ENCODE assay signal across 14 cellular contexts in the genomic region with DNA sequence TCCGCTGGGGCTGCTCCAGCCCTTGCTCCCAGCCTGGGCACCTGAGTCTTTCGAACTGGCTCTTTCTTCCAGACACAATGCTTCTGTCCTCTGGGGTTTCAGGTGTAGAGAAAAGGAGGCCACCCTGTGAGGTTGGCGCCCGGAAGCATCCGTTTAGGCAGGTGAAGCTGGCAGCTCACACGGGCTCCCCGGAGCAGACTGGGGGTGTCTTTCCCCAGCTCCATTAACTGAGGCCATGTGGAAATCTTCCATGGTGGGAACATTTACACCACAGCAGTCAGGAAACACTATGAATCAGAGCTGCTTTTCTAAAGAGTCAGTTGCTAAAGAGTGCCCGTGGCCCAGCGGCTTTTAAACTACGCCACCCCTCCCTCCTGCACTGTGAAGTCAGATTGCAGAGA.
"Had no signal": no experiment of that assay in that cellular context is flagged by ENCODE, and none has a peak within 500 bp of the region (broad histone marks: within the 10 kb centered on the region; RNA-seq: fewer than 3 reads in every experiment).

No MANE protein-coding gene starts in this region.

- H3K27ac Mint-ChIP-seq: activated CD8-positive, alpha-beta T cell treated with anti-CD3 and anti-CD28 coated beads for 36 hours; activated naive CD8-positive, alpha-beta T cell treated with anti-CD3 and anti-CD28 coated beads, Interleukin-2, amount 10 ng/mL, durations not matched to agents 7 days and 5 days; activated T-cell treated with anti-CD3 and anti-CD28 coated beads, Interleukin-2, amount 50 U/mL, for 72 hours; endodermal cell; naive thymus-derived CD8-positive, alpha-beta T cell; stimulated activated naive CD8-positive, alpha-beta T cell treated with anti-CD3 and anti-CD28 coated beads, Interleukin-15, Interleukin-2, amounts not matched to agents 100 ng/mL and 50 ng/mL, for 24 hours had no signal

- H3K27me3 Mint-ChIP-seq: activated CD8-positive, alpha-beta T cell treated with anti-CD3 and anti-CD28 coated beads for 36 hours; activated naive CD8-positive, alpha-beta T cell treated with anti-CD3 and anti-CD28 coated beads, Interleukin-2, amount 10 ng/mL, durations not matched to agents 7 days and 5 days; naive thymus-derived CD8-positive, alpha-beta T cell; stimulated activated naive CD8-positive, alpha-beta T cell treated with anti-CD3 and anti-CD28 coated beads, Interleukin-15, Interleukin-2, amounts not matched to agents 100 ng/mL and 50 ng/mL, for 24 hours had no signal

- H3K27ac ChIP-seq: testis, WERI-Rb-1 had no signal

- H3K4me1 ChIP-seq: testis had no signal

- H3K9me3 ChIP-seq: testis had no signal

- H3K4me3 Mint-ChIP-seq: activated CD8-positive, alpha-beta T cell treated with anti-CD3 and anti-CD28 coated beads for 36 hours; activated naive CD8-positive, alpha-beta T cell treated with anti-CD3 and anti-CD28 coated beads, Interleukin-2, amount 10 ng/mL, durations not matched to agents 7 days and 5 days; activated T-cell treated with anti-CD3 and anti-CD28 coated beads, Interleukin-2, amount 50 U/mL, for 72 hours; endodermal cell; naive thymus-derived CD8-positive, alpha-beta T cell; stimulated activated naive CD8-positive, alpha-beta T cell treated with anti-CD3 and anti-CD28 coated beads, Interleukin-15, Interleukin-2, amounts not matched to agents 100 ng/mL and 50 ng/mL, for 24 hours had no signal

- H3K36me3 ChIP-seq: WERI-Rb-1 had no signal

- DNase-seq: activated CD4-positive, alpha-beta T cell treated with anti-CD3 and anti-CD28 coated beads for 4 hours; activated CD8-positive, alpha-beta memory T cell treated with anti-CD3 and anti-CD28 coated beads, Interleukin-2, amount 50 U/mL, for 4 hours; activated CD8-positive, alpha-beta T cell treated with anti-CD3 and anti-CD28 coated beads for 36 hours; activated naive CD8-positive, alpha-beta T cell treated with anti-CD3 and anti-CD28 coated beads, Interleukin-2, amount 10 ng/mL, durations not matched to agents 7 days and 5 days; activated T-cell treated with anti-CD3 and anti-CD28 coated beads, Interleukin-2, amount 50 U/mL, for 72 hours; endodermal cell; hypothalamus; naive thymus-derived CD8-positive, alpha-beta T cell; stimulated activated CD4-positive, alpha-beta T cell treated with anti-CD3 and anti-CD28 coated beads, Interleukin-4, amount 100 ng/mL, for 1 hour; stimulated activated CD8-positive, alpha-beta memory T cell treated with anti-CD3 and anti-CD28 coated beads, Interleukin-4, amount 100 ng/mL, for 48 hours; T1000; testis; WERI-Rb-1 had no signal

- ATAC-seq: activated CD8-positive, alpha-beta T cell treated with anti-CD3 and anti-CD28 coated beads for 36 hours; activated T-cell treated with anti-CD3 and anti-CD28 coated beads, Interleukin-2, amount 50 U/mL, for 72 hours; naive thymus-derived CD8-positive, alpha-beta T cell had no signal

- H3K9me3 Mint-ChIP-seq: activated CD8-positive, alpha-beta T cell treated with anti-CD3 and anti-CD28 coated beads for 36 hours; activated naive CD8-positive, alpha-beta T cell treated with anti-CD3 and anti-CD28 coated beads, Interleukin-2, amount 10 ng/mL, durations not matched to agents 7 days and 5 days; activated T-cell treated with anti-CD3 and anti-CD28 coated beads, Interleukin-2, amount 50 U/mL, for 72 hours; endodermal cell; naive thymus-derived CD8-positive, alpha-beta T cell; stimulated activated naive CD8-positive, alpha-beta T cell treated with anti-CD3 and anti-CD28 coated beads, Interleukin-15, Interleukin-2, amounts not matched to agents 100 ng/mL and 50 ng/mL, for 24 hours had no signal

- H3K36me3 Mint-ChIP-seq: activated naive CD8-positive, alpha-beta T cell treated with anti-CD3 and anti-CD28 coated beads, Interleukin-2, amount 10 ng/mL, durations not matched to agents 7 days and 5 days had no signal

- H3K4me3 ChIP-seq: testis had no signal

- H3K27me3 ChIP-seq: testis had no signal
